In genomic region chr10:91887075-91887899, GRCh38 we compare ENCODE assay signal across 1 cellular context.
TF ChIP-seq lines count a peak whose summit lies in the region.

No MANE protein-coding gene starts in this region.

TF ChIP-seq in HEK293, 187 proteins besides CTCF, POLR2A, EP300 and RAD21 (continued from another document):
- TF ChIP-seq, protein P1, sequence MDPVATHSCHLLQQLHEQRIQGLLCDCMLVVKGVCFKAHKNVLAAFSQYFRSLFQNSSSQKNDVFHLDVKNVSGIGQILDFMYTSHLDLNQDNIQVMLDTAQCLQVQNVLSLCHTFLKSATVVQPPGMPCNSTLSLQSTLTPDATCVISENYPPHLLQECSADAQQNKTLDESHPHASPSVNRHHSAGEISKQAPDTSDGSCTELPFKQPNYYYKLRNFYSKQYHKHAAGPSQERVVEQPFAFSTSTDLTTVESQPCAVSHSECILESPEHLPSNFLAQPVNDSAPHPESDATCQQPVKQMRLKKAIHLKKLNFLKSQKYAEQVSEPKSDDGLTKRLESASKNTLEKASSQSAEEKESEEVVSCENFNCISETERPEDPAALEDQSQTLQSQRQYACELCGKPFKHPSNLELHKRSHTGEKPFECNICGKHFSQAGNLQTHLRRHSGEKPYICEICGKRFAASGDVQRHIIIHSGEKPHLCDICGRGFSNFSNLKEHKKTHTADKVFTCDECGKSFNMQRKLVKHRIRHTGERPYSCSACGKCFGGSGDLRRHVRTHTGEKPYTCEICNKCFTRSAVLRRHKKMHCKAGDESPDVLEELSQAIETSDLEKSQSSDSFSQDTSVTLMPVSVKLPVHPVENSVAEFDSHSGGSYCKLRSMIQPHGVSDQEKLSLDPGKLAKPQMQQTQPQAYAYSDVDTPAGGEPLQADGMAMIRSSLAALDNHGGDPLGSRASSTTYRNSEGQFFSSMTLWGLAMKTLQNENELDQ (tag by site-specific recombination; IDR thresholded peaks at IDR 0.05; ENCODE audit: low read depth), result no peak
- TF ChIP-seq SCRT1 (tag by site-specific recombination; IDR thresholded peaks at IDR 0.05; ENCODE audit: borderline replicate concordance) (no peak), ZNF544 (tag by site-specific recombination; IDR thresholded peaks at IDR 0.05) (no peak), ZNF223 (tag by site-specific recombination; IDR thresholded peaks at IDR 0.05) (no peak), ZNF335 (tag by site-specific recombination; conservative IDR thresholded peaks at IDR 0.05) (peak; percentile 95), ZBTB8A (tag by site-specific recombination; IDR thresholded peaks at IDR 0.05) (peak; percentile 91), ZNF140 (tag by site-specific recombination; IDR thresholded peaks at IDR 0.05) (no peak), ZNF121 (tag by site-specific recombination; IDR thresholded peaks at IDR 0.05) (no peak), ZNF19 (tag by site-specific recombination; IDR thresholded peaks at IDR 0.05; ENCODE audit: low read depth) (no peak), ZNF174 (tag by site-specific recombination; IDR thresholded peaks at IDR 0.05) (no peak), YY1 (tag by site-specific recombination; IDR thresholded peaks at IDR 0.05) (peak; percentile 68), ZNF2 (tag by site-specific recombination; IDR thresholded peaks at IDR 0.05) (peak; percentile 45; the same call in 1 of the 2 replicates), ZNF394 (tag by site-specific recombination; IDR thresholded peaks at IDR 0.05; ENCODE audit: borderline replicate concordance) (peak; percentile 45; the same call in 1 of the 2 replicates), ZNF610 (tag by site-specific recombination; IDR thresholded peaks at IDR 0.05; ENCODE audit: borderline replicate concordance) (peak; percentile 51; the same call in 1 of the 2 replicates), ZNF777 (tag by site-specific recombination; IDR thresholded peaks at IDR 0.05; ENCODE audit: borderline replicate concordance) (no peak), ZNF404 (tag by site-specific recombination; IDR thresholded peaks at IDR 0.05) (no peak)
- TF ChIP-seq, protein P2, sequence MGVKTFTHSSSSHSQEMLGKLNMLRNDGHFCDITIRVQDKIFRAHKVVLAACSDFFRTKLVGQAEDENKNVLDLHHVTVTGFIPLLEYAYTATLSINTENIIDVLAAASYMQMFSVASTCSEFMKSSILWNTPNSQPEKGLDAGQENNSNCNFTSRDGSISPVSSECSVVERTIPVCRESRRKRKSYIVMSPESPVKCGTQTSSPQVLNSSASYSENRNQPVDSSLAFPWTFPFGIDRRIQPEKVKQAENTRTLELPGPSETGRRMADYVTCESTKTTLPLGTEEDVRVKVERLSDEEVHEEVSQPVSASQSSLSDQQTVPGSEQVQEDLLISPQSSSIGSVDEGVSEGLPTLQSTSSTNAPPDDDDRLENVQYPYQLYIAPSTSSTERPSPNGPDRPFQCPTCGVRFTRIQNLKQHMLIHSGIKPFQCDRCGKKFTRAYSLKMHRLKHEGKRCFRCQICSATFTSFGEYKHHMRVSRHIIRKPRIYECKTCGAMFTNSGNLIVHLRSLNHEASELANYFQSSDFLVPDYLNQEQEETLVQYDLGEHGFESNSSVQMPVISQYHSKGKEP (tag by site-specific recombination; IDR thresholded peaks at IDR 0.05), result no peak
- TF ChIP-seq, protein P3, sequence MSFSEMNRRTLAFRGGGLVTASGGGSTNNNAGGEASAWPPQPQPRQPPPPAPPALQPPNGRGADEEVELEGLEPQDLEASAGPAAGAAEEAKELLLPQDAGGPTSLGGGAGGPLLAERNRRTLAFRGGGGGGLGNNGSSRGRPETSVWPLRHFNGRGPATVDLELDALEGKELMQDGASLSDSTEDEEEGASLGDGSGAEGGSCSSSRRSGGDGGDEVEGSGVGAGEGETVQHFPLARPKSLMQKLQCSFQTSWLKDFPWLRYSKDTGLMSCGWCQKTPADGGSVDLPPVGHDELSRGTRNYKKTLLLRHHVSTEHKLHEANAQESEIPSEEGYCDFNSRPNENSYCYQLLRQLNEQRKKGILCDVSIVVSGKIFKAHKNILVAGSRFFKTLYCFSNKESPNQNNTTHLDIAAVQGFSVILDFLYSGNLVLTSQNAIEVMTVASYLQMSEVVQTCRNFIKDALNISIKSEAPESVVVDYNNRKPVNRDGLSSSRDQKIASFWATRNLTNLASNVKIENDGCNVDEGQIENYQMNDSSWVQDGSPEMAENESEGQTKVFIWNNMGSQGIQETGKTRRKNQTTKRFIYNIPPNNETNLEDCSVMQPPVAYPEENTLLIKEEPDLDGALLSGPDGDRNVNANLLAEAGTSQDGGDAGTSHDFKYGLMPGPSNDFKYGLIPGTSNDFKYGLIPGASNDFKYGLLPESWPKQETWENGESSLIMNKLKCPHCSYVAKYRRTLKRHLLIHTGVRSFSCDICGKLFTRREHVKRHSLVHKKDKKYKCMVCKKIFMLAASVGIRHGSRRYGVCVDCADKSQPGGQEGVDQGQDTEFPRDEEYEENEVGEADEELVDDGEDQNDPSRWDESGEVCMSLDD (tag by site-specific recombination; IDR thresholded peaks at IDR 0.05), result peak; percentile 66; the same call in 1 of the 2 replicates
- TF ChIP-seq, protein P4, sequence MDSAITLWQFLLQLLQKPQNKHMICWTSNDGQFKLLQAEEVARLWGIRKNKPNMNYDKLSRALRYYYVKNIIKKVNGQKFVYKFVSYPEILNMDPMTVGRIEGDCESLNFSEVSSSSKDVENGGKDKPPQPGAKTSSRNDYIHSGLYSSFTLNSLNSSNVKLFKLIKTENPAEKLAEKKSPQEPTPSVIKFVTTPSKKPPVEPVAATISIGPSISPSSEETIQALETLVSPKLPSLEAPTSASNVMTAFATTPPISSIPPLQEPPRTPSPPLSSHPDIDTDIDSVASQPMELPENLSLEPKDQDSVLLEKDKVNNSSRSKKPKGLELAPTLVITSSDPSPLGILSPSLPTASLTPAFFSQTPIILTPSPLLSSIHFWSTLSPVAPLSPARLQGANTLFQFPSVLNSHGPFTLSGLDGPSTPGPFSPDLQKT (IDR thresholded peaks at IDR 0.05; ENCODE audit: borderline replicate concordance, low read depth, low read length), result no peak
